Comparison of ENCODE assay signal across 7 cellular contexts in genomic region chr11:77697865-77698264, GRCh38.
"Had no signal": no experiment of that assay in that cellular context is flagged by ENCODE, and none has a peak within 500 bp of the region (broad histone marks: within the 10 kb centered on the region; RNA-seq: fewer than 3 reads in every experiment).

No MANE protein-coding gene starts in this region.

- FAIRE-seq: HTR-8/SVneo had no signal

- H3K9me3 Mint-ChIP-seq: IgD-negative memory B cell had no signal

- H3K27ac Mint-ChIP-seq: IgD-negative memory B cell had no signal

- H3K4me2 ChIP-seq: KMS-11 had no signal

- H3K4me3 Mint-ChIP-seq: IgD-negative memory B cell had no signal

- DNase-seq: IMR-90, KBM-7, KG1 had no signal

- H3K4me1 Mint-ChIP-seq: IgD-negative memory B cell had no signal

- H3K27me3 Mint-ChIP-seq: IgD-negative memory B cell had no signal

- H3K27ac ChIP-seq: HL-60, KMS-11 had no signal

- H3K9ac ChIP-seq: KMS-11 had no signal
